8 cellular contexts compared by ENCODE assay signal in the genomic region with DNA sequence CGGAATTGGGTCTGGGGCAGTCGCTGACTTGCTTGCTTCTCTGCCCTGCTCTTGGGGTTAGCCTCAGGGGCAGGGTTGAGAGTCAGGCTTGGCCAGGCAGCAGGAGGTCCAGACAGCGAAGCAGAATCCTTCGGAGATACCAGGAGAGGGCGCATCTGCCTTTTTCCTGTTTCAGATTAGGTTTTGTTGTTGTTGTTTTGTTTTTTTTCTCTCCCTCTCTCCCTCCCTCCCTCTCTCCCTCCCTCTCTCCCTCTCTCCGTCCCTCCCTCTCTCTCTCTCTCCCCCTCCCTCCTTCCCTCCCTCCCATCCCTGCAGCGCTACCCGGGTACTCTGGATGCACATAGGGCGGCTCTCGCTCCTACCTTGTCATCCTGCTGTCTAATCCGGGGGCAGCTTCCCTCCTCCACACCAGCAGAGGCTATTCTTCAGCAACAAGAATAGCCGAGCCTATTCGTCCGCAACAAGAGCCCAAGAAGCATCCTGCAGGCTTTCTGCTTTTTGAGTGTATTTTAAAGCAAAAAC. TPM values are rescaled to one million over a fixed set of nuclear protein-coding genes. Genes with fewer than 3 reads are reported as not detected.
A peak's percentile ranks its signal among the peaks of the same experiment; 100 is the strongest.
DNase-seq lines count a peak whose midpoint lies in the region; ATAC-seq and TF ChIP-seq lines count a peak whose summit lies in the region.

No MANE protein-coding gene starts in this region.

- TF ChIP-seq CTCF in AG09309 (IDR thresholded peaks at IDR 0.05; ENCODE audit: control insufficient read depth, insufficient read depth, low read depth, low read length, missing control alignments), result peak; percentile 64
- TF ChIP-seq CTCF in lower lobe of right lung (IDR thresholded peaks at IDR 0.05), result no peak

- DNase-seq in AG09309 (ENCODE audit: low read depth), result no peak
- peak; percentile 39 for DNase-seq in NCI-H2196 (lab: John Stamatoyannopoulos, UW; ENCODE audit: unreplicated experiment)
- DNase-seq in activated CD4-positive, alpha-beta T cell treated with anti-CD3 and anti-CD28 coated beads for 48 hours, result peak; percentile 55
- DNase-seq in effector memory CD4-positive, alpha-beta T cell, result peak in 2 of 3 donors; percentile 4 to 40
- no peak for DNase-seq in lower lobe of right lung
- peak; percentile 21 to 68 for DNase-seq in stimulated activated effector memory CD8-positive, alpha-beta T cell treated with anti-CD3 and anti-CD28 coated beads, Interleukin-12 subunit alpha, Interleukin-12 subunit beta, amount 100 ng/mL, for 72 hours (ENCODE audit: low spot score in 2 of 2)

- H3K4me1 Mint-ChIP-seq in stimulated activated effector memory CD8-positive, alpha-beta T cell treated with anti-CD3 and anti-CD28 coated beads, Interleukin-12 subunit alpha, Interleukin-12 subunit beta, amount 100 ng/mL, for 72 hours, result peaks cover 38% of the 10 kb centered on the region

- H3K4me3 ChIP-seq in AG09309 (ENCODE audit: control insufficient read depth, low read depth, low read length) (peak overlapping the region; percentile 97), lower lobe of right lung (peak overlapping the region; percentile 89)
- peak overlapping the region; percentile 67 for H3K4me3 ChIP-seq in effector memory CD4-positive, alpha-beta T cell (ENCODE audit: insufficient read depth, low read depth, low read length, poor library complexity, severe bottlenecking)

- ATAC-seq in GM18517 (IDR thresholded peaks at IDR 0.05; ENCODE audit: unreplicated experiment), result peak; percentile 37
- peak; percentile 11 for ATAC-seq in HG03039 (IDR thresholded peaks at IDR 0.05; ENCODE audit: unreplicated experiment)
- peak; percentile 52 to 53 for ATAC-seq in lower lobe of right lung
- ATAC-seq in stimulated activated effector memory CD8-positive, alpha-beta T cell treated with anti-CD3 and anti-CD28 coated beads, Interleukin-12 subunit alpha, Interleukin-12 subunit beta, amount 100 ng/mL, for 72 hours, result peak; percentile 61

- intact Hi-C loops in lower lobe of right lung (cut with DNase I), result no loop called here

- H3K36me3 Mint-ChIP-seq in stimulated activated effector memory CD8-positive, alpha-beta T cell treated with anti-CD3 and anti-CD28 coated beads, Interleukin-12 subunit alpha, Interleukin-12 subunit beta, amount 100 ng/mL, for 72 hours, result peaks cover 19% of the 10 kb centered on the region

- H3K36me3 ChIP-seq in effector memory CD4-positive, alpha-beta T cell (ENCODE audit: control insufficient read depth, insufficient read depth, low read length), result no peaks in the 10 kb centered on the region
- no peaks in the 10 kb centered on the region for H3K36me3 ChIP-seq in lower lobe of right lung

- peaks cover 13% of the 10 kb centered on the region for H3K4me1 ChIP-seq in effector memory CD4-positive, alpha-beta T cell (ENCODE audit: control insufficient read depth, insufficient read depth, low read length, poor library complexity, severe bottlenecking)
- peaks cover 22% of the 10 kb centered on the region for H3K4me1 ChIP-seq in lower lobe of right lung

- no peaks in the 10 kb centered on the region for H3K27me3 ChIP-seq in effector memory CD4-positive, alpha-beta T cell (replicated peaks; ENCODE audit: control insufficient read depth, insufficient read depth, low read length, poor library complexity, severe bottlenecking)
- H3K27me3 ChIP-seq in lower lobe of right lung (ENCODE audit: low read depth), result no peaks in the 10 kb centered on the region

- H3K9me3 Mint-ChIP-seq in stimulated activated effector memory CD8-positive, alpha-beta T cell treated with anti-CD3 and anti-CD28 coated beads, Interleukin-12 subunit alpha, Interleukin-12 subunit beta, amount 100 ng/mL, for 72 hours, result no peaks in the 10 kb centered on the region

- peak overlapping the region; percentile 94 for H3K27ac ChIP-seq in effector memory CD4-positive, alpha-beta T cell (ENCODE audit: insufficient read depth, low read length, poor library complexity, severe bottlenecking)
- H3K27ac ChIP-seq in lower lobe of right lung, result peak overlapping the region; percentile 89

- H3K4me3 Mint-ChIP-seq in stimulated activated effector memory CD8-positive, alpha-beta T cell treated with anti-CD3 and anti-CD28 coated beads, Interleukin-12 subunit alpha, Interleukin-12 subunit beta, amount 100 ng/mL, for 72 hours, result peak overlapping the region; percentile 81

- H3K27ac Mint-ChIP-seq in stimulated activated effector memory CD8-positive, alpha-beta T cell treated with anti-CD3 and anti-CD28 coated beads, Interleukin-12 subunit alpha, Interleukin-12 subunit beta, amount 100 ng/mL, for 72 hours, result peak overlapping the region; percentile 85

- H3K9me3 ChIP-seq in effector memory CD4-positive, alpha-beta T cell (ENCODE audit: control insufficient read depth, low read length), result no peaks in the 10 kb centered on the region
- no peaks in the 10 kb centered on the region for H3K9me3 ChIP-seq in lower lobe of right lung

RNA-seq across cellular contexts. Expression of a gene that starts 0.8 kb away (rescaled TPM):
- total RNA-seq in lower lobe of right lung, result 53.4 TPM

Comparison
In these comparisons a context has a peak if more than half of its experiments do, and no peak if none do; other contexts are left out.
1. DNase-seq: peak in NCI-H2196 (single experiment), activated CD4-positive, alpha-beta T cell treated with anti-CD3 and anti-CD28 coated beads for 48 hours (single experiment), effector memory CD4-positive, alpha-beta T cell (2 of 3) and stimulated activated effector memory CD8-positive, alpha-beta T cell treated with anti-CD3 and anti-CD28 coated beads, Interleukin-12 subunit alpha, Interleukin-12 subunit beta, amount 100 ng/mL, for 72 hours (2 of 2); none in AG09309 (single experiment) and lower lobe of right lung (single experiment).
2. ATAC-seq: peak in every context shown above with its lines; median percentile 61 in stimulated activated effector memory CD8-positive, alpha-beta T cell treated with anti-CD3 and anti-CD28 coated beads, Interleukin-12 subunit alpha, Interleukin-12 subunit beta, amount 100 ng/mL, for 72 hours; 52 in lower lobe of right lung; 37 in GM18517; 11 in HG03039.
3. Peak in every context shown above with its lines, with median percentiles within 50 percentile points of each other: H3K4me3 ChIP-seq.